Comparison of ENCODE assay signal across 15 cellular contexts in the genomic region with DNA sequence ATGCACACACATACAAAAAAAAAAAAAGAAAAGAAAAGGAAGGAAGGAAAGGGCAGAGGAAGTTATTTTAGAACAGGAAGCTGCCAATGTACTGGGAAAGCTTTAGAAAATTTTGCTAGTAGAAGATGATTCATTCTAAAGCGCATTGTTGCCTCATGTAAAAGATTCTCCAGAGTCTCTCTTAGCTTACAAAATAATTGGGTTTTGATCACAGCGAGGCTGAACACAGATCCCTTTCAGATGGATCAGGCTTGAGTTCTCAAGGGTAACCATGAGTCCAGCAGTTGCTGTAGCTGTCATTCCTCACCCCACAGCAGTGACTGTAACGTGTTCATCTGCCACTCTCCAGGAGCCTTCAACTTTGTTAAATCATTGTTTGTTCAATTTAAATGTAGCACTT.
DNase-seq lines count a peak whose midpoint lies in the region; FAIRE-seq and TF ChIP-seq lines count a peak whose summit lies in the region.
"Had no signal": no experiment of that assay in that cellular context is flagged by ENCODE, and none has a peak within 500 bp of the region (broad histone marks: within the 10 kb centered on the region; RNA-seq: fewer than 3 reads in every experiment).

No MANE protein-coding gene starts in this region.

- H3K79me2 ChIP-seq in endothelial cell of umbilical vein (ENCODE audit: control insufficient read depth, insufficient read depth, low read length) = peaks cover 2% of the 10 kb centered on the region
- H3K79me2 ChIP-seq: hepatocyte had no signal

- peak; percentile 90 for FAIRE-seq in endothelial cell of umbilical vein (lab: Jason Lieb, UNC)

- intact Hi-C loops in endothelial cell of umbilical vein (cut with micrococcal nuclease) = loop anchor here (1.0 to 5.0 kb wide), 3 partner anchors 63 to 182 kb away; no protein-coding TSS in a partner anchor

- TF ChIP-seq CTCF in endothelial cell of umbilical vein (IDR thresholded peaks at IDR 0.05; ENCODE audit: extremely low read depth in 1 of 2, insufficient read depth in 1 of 2, low read depth in 1 of 2, low read length in 2 of 2) (no peak), GM10248 (IDR thresholded peaks at IDR 0.05; ENCODE audit: control extremely low read depth, extremely low read depth, low read depth, missing control alignments) (no peak)

- no peak overlapping the region for H3K4me3 ChIP-seq in endothelial cell of umbilical vein (replicated peaks in 1 of 3; ENCODE audit: insufficient read depth in 1 of 3, low read depth in 1 of 3, low read length in 3 of 3)
- H3K4me3 ChIP-seq: hepatocyte had no signal

- H3K9ac ChIP-seq in endothelial cell of umbilical vein (replicated peaks; ENCODE audit: extremely low read depth, insufficient read depth, low read length) = no peak overlapping the region

- no peaks in the 10 kb centered on the region for H3K27me3 ChIP-seq in endothelial cell of umbilical vein (ENCODE audit: control insufficient read depth in 2 of 2, insufficient read depth in 2 of 2, low read length in 2 of 2)
- H3K27me3 ChIP-seq: hepatocyte had no signal

- DNase-seq in EH (ENCODE audit: low read depth) = peak; percentile 38
- peak; percentile 41 to 61 for DNase-seq in NOMO-1 (lab: John Stamatoyannopoulos, UW; ENCODE audit: unreplicated experiment in 2 of 2)
- peak; percentile 36 for DNase-seq in endothelial cell of umbilical vein (ENCODE audit: low read depth, low spot score)
- peak; percentile 11 for DNase-seq in renal cortical epithelial cell (ENCODE audit: low read depth)
- DNase-seq in GM10248 (ENCODE audit: extremely low spot score) = no peak
- no peak for DNase-seq in NCI-H1930 (lab: John Stamatoyannopoulos, UW)
- no peak for DNase-seq in erythroblast (lab: John Stamatoyannopoulos, UW)
- no peak for DNase-seq in T-helper 2 cell
- DNase-seq: activated CD4-positive, CD25-positive, alpha-beta regulatory T cell; activated T-cell treated with anti-CD3 and anti-CD28 coated beads, Interleukin-2, amount 50 U/mL, for 72 hours; CD8-positive, alpha-beta T cell; effector memory CD8-positive, alpha-beta T cell; NCI-H345; stimulated activated CD4-positive, alpha-beta T cell treated with anti-CD3 and anti-CD28 coated beads, Interleukin-1b, Interleukin-23, amount 100 ng/mL, for 48 hours had no signal

- dilution Hi-C loops in endothelial cell of umbilical vein (cut with MboI; ENCODE audit: extremely low pct_ligation_motif_present, low sequenced_read_pairs) = no loop called here

- CTCF ChIA-PET in endothelial cell of umbilical vein (lab: Charles Lee) = interaction anchor here (0.9 to 1.7 kb wide), 9 partner anchors 9 to 254 kb away, joined by 3 to 7 read pairs (median 3); a partner anchor contains a TSS
- CTCF ChIA-PET in GM10248 (lab: Yijun Ruan, JAX) = interaction anchor here (1.2 to 1.4 kb wide), 4 partner anchors 13 to 139 kb away, joined by 3 to 5 read pairs (median 3); no protein-coding TSS in a partner anchor

- H3K9me1 ChIP-seq in endothelial cell of umbilical vein (replicated peaks; ENCODE audit: control insufficient read depth, extremely low read depth, insufficient read depth, low read length) = no peaks in the 10 kb centered on the region

- POLR2A ChIA-PET in endothelial cell of umbilical vein (lab: Charles Lee) (interaction anchor here (0.7 kb wide), 1 partner anchor 62 kb away, joined by 5 read pairs; no protein-coding TSS in a partner anchor), GM10248 (lab: Yijun Ruan, JAX) (no interaction called here)

- H4K20me1 ChIP-seq in endothelial cell of umbilical vein (replicated peaks; ENCODE audit: control insufficient read depth, extremely low read depth, insufficient read depth, low read length) = no peaks in the 10 kb centered on the region

- H3K4me1 ChIP-seq in endothelial cell of umbilical vein (ENCODE audit: control insufficient read depth, extremely low read depth, insufficient read depth, low read length) = peaks cover 33% of the 10 kb centered on the region

- H3K36me3 ChIP-seq in endothelial cell of umbilical vein (ENCODE audit: control insufficient read depth in 2 of 2, extremely low read depth in 1 of 2, insufficient read depth in 2 of 2, low read length in 2 of 2) = peaks cover 4 to 8% of the 10 kb centered on the region in 2 experiments

- no peak for TF ChIP-seq POLR2A in endothelial cell of umbilical vein (IDR thresholded peaks at IDR 0.05; ENCODE audit: low read depth, low read length)
- TF ChIP-seq POLR2A in erythroblast (IDR thresholded peaks at IDR 0.05; ENCODE audit: low read length) = no peak

- H3K4me2 ChIP-seq in endothelial cell of umbilical vein (ENCODE audit: insufficient read depth, low read length) = peak overlapping the region; percentile 27
- H3K4me2 ChIP-seq: hepatocyte had no signal

- BruUV-seq in endothelial cell of umbilical vein (replicated peaks; lab: Mats Ljungman, UMichigan) = no TSS peak

- H3K9me3 ChIP-seq in endothelial cell of umbilical vein (replicated peaks; ENCODE audit: control insufficient read depth, insufficient read depth, low read length) = no peaks in the 10 kb centered on the region

- H2AFZ ChIP-seq in endothelial cell of umbilical vein (ENCODE audit: low read depth, low read length) = no peak overlapping the region
- H2AFZ ChIP-seq: hepatocyte had no signal

- peak overlapping the region; percentile 32 for H3K27ac ChIP-seq in endothelial cell of umbilical vein (ENCODE audit: insufficient read depth, low read depth, low read length)

TF ChIP-seq in endothelial cell of umbilical vein, 7 proteins besides CTCF, POLR2A, EP300 and RAD21:
- TF ChIP-seq JUN (IDR thresholded peaks at IDR 0.05; ENCODE audit: borderline replicate concordance, insufficient read depth, insufficient read length, low read depth) (peak; percentile 54), MYC (IDR thresholded peaks at IDR 0.05; ENCODE audit: low read depth, low read length) (no peak), FOS (IDR thresholded peaks at IDR 0.05; ENCODE audit: borderline replicate concordance, insufficient read depth, low read length) (peak; percentile 58)

Comparison
In these comparisons a context has a peak if more than half of its experiments do, and no peak if none do; other contexts are left out.
1. DNase-seq: peak in EH (single experiment), NOMO-1 (2 of 2), endothelial cell of umbilical vein (single experiment) and renal cortical epithelial cell (single experiment); none in GM10248 (single experiment), NCI-H1930 (0 of 2), erythroblast (0 of 2) and T-helper 2 cell (0 of 5).